18 cellular contexts compared by ENCODE assay signal in the genomic region with DNA sequence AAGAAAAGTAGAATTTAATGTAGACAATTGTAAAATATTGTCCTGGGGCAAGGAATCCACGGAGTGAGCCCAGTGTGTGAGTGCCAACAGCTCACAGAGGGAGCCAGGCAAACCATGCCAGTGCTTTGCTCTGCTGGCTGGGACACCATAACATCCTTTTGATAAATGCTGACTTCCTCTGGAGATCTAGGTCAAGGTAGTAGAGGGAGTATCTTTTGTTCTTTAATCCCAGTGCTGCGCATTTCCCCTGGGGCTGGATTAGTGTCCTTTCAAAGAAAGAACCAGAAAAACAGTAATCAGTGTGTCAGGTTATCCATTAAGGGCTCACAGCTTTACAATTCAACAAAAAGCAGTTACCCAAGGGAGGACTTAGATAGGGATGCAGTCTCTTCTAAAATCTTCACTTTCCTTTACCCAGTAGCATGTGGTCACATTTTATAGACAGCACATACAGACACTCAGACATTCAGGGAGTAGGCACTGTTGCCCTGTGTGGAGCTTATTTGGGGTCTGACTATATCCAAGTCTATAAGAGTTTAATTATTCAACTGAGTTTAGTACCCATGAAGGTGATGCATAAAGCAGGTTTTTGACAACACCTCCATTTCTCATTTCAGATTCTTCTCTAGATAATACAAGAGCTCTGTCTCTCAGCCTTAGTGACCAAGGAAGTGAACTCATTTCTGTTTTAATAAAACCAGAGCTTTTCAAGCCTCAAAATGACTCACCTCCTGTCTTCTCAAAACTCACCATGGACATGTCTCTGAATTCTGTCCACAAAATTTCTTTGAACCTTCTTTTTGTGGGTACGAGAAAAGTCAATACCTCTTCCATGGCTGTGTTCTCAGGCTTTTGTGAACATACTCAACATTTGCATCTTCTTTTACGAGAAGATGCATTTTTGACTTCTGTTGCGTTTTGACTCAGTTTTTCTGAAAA.
DNase-seq lines count a peak whose midpoint lies in the region; ATAC-seq, FAIRE-seq and TF ChIP-seq lines count a peak whose summit lies in the region.
"Had no signal": no experiment of that assay in that cellular context is flagged by ENCODE, and none has a peak within 500 bp of the region (broad histone marks: within the 10 kb centered on the region; RNA-seq: fewer than 3 reads in every experiment).

No MANE protein-coding gene starts in this region.

- no peak overlapping the region for H3K9ac ChIP-seq in NT2/D1 (ENCODE audit: insufficient read length, low read depth)
- H3K9ac ChIP-seq: BLaER1 treated with 17β-estradiol and CSF1 and Interleukin-3, amounts not matched to agents 10 nM and 100 nM had no signal

- no peaks in the 10 kb centered on the region for H3K27me3 Mint-ChIP-seq in GM23338 (ENCODE audit: insufficient read depth, low read depth, poor library complexity)
- H3K27me3 Mint-ChIP-seq: activated T-helper 17 cell treated with anti-CD3 and anti-CD28 coated beads, Interleukin-2, amount 50 U/mL, for 72 hours had no signal

- H2AFZ ChIP-seq in GM23338, result no peak overlapping the region
- H2AFZ ChIP-seq: hepatocyte, PC-9 had no signal

- no peaks in the 10 kb centered on the region for H3K36me3 Mint-ChIP-seq in GM23338 (ENCODE audit: low read depth)

- H3K36me3 ChIP-seq in GM23338 (ENCODE audit: insufficient read depth), result no peaks in the 10 kb centered on the region
- H3K36me3 ChIP-seq in NT2/D1 (ENCODE audit: insufficient read depth, insufficient read length, low read length), result no peaks in the 10 kb centered on the region
- H3K36me3 ChIP-seq: BLaER1 treated with 17β-estradiol and CSF1 and Interleukin-3, amounts not matched to agents 10 nM and 100 nM; colonic mucosa had no signal

- FAIRE-seq in GM12891 (lab: Jason Lieb, UNC), result no peak

- no peak overlapping the region for H3K4me3 Mint-ChIP-seq in GM23338
- H3K4me3 Mint-ChIP-seq: activated T-helper 17 cell treated with anti-CD3 and anti-CD28 coated beads, Interleukin-2, amount 50 U/mL, for 72 hours had no signal

- ATAC-seq in GM23338 (peak; percentile 45), HG03354 (IDR thresholded peaks at IDR 0.05; ENCODE audit: poor library complexity, severe bottlenecking, unreplicated experiment) (no peak)
- ATAC-seq: activated T-helper 17 cell treated with anti-CD3 and anti-CD28 coated beads, Interleukin-2, amount 50 U/mL, for 72 hours; stimulated activated naive CD8-positive, alpha-beta T cell treated with anti-CD3 and anti-CD28 coated beads, Interleukin-15, Interleukin-2, amounts not matched to agents 100 U/mL and 50 U/mL, for 24 hours had no signal

- no peak overlapping the region for H3K4me2 ChIP-seq in GM23338
- H3K4me2 ChIP-seq: hepatocyte, PC-9 had no signal

- H3K27me3 ChIP-seq in GM23338 (ENCODE audit: insufficient read depth) (no peaks in the 10 kb centered on the region), NT2/D1 (ENCODE audit: insufficient read depth, insufficient read length) (peaks cover 5% of the 10 kb centered on the region)
- H3K27me3 ChIP-seq: BLaER1 treated with 17β-estradiol and CSF1 and Interleukin-3, amounts not matched to agents 10 nM and 100 nM; colonic mucosa; hepatocyte had no signal

- H3K9me3 ChIP-seq in NT2/D1 (ENCODE audit: insufficient read depth, low read length), result 0 out of 2 replicates have a peak, but pooled peaks cover 4% of the 10 kb centered on the region
- H3K9me3 ChIP-seq: colonic mucosa had no signal

- no peaks in the 10 kb centered on the region; the same call in 2 of the 3 replicates for H3K9me3 Mint-ChIP-seq in GM23338

- no peak overlapping the region for H3K27ac Mint-ChIP-seq in GM23338
- H3K27ac Mint-ChIP-seq: activated T-helper 17 cell treated with anti-CD3 and anti-CD28 coated beads, Interleukin-2, amount 50 U/mL, for 72 hours had no signal

- H3K9me2 ChIP-seq in GM23338 (ENCODE audit: insufficient read depth), result peaks cover 12% of the 10 kb centered on the region; the same call in 1 of the 2 replicates

- no peak for TF ChIP-seq CTCF in GM23338 (conservative IDR thresholded peaks at IDR 0.05; ENCODE audit: low read depth in 2 of 2)

- no peaks in the 10 kb centered on the region for H4K20me1 ChIP-seq in GM23338 (replicated peaks; ENCODE audit: insufficient read depth)
- H4K20me1 ChIP-seq: BLaER1 treated with 17β-estradiol and CSF1 and Interleukin-3, amounts not matched to agents 10 nM and 100 nM had no signal

- H3K79me2 ChIP-seq in GM23338 (replicated peaks; ENCODE audit: insufficient read depth), result no peaks in the 10 kb centered on the region
- H3K79me2 ChIP-seq: hepatocyte had no signal

- H3K4me1 Mint-ChIP-seq in GM23338, result no peaks in the 10 kb centered on the region
- H3K4me1 Mint-ChIP-seq: activated T-helper 17 cell treated with anti-CD3 and anti-CD28 coated beads, Interleukin-2, amount 50 U/mL, for 72 hours had no signal

- H3K4me1 ChIP-seq in GM23338 (ENCODE audit: insufficient read depth) (no peaks in the 10 kb centered on the region), NT2/D1 (ENCODE audit: insufficient read depth, insufficient read length) (peaks cover 8% of the 10 kb centered on the region)
- H3K4me1 ChIP-seq: colonic mucosa had no signal

- no peaks in the 10 kb centered on the region for H3F3A ChIP-seq in GM23338 (replicated peaks; ENCODE audit: low read depth)

- TF ChIP-seq POLR2A in GM12891 (IDR thresholded peaks at IDR 0.05; ENCODE audit: low read depth, low read length), result no peak

- intact Hi-C loops in posterior vena cava (cut with DNase I), result no loop called here

- H3K27ac ChIP-seq in GM23338 (ENCODE audit: low read depth), result no peak overlapping the region
- H3K27ac ChIP-seq: BLaER1 treated with 17β-estradiol and CSF1 and Interleukin-3, amounts not matched to agents 10 nM and 100 nM; colonic mucosa; hepatocyte; PC-9; VCaP had no signal

- DNase-seq in GM12891 (ENCODE audit: insufficient read length, low spot score) (no peak), GM23338 (ENCODE audit: low spot score) (no peak), NT2/D1 (ENCODE audit: low read depth, low spot score) (peak; percentile 72), kidney tubule cell (ENCODE audit: low spot score) (peak; percentile 37), posterior vena cava (ENCODE audit: low spot score) (no peak)
- DNase-seq in effector CD4-positive, alpha-beta T cell, result no peak
- DNase-seq: activated CD8-positive, alpha-beta memory T cell treated with anti-CD3 and anti-CD28 coated beads for 24 hours; colonic mucosa; PC-9; posterior cingulate gyrus; stimulated activated CD4-positive, alpha-beta T cell treated with anti-CD3 and anti-CD28 coated beads, Interleukin-12 subunit alpha, Interleukin-12 subunit beta, amount 100 ng/mL, for 4 hours; stimulated activated naive CD8-positive, alpha-beta T cell treated with anti-CD3 and anti-CD28 coated beads, Interleukin-15, Interleukin-2, amounts not matched to agents 100 U/mL and 50 U/mL, for 24 hours; SW 1271 had no signal

- no peak overlapping the region for H3K4me3 ChIP-seq in GM23338
- no peak overlapping the region for H3K4me3 ChIP-seq in NT2/D1 (ENCODE audit: insufficient read length, low read depth)
- H3K4me3 ChIP-seq: BLaER1 treated with 17β-estradiol and CSF1 and Interleukin-3, amounts not matched to agents 10 nM and 100 nM; colonic mucosa; hepatocyte; PC-9 had no signal

TF ChIP-seq in GM12891, 5 proteins besides CTCF, POLR2A, EP300 and RAD21:
- TF ChIP-seq TAF1 (IDR thresholded peaks at IDR 0.05; ENCODE audit: low read depth, low read length) (no peak), SPI1 (IDR thresholded peaks at IDR 0.05; ENCODE audit: low read depth, low read length) (0 out of 2 replicates have a peak, but pooled peaks have one; percentile 6)

TF ChIP-seq in GM23338, 12 proteins besides CTCF, POLR2A, EP300 and RAD21 (continues in another document):
- TF ChIP-seq CREB1 (CRISPR knock-in tag; IDR thresholded peaks at IDR 0.05; ENCODE audit: low read depth), result no peak

Comparison
In these comparisons a context has a peak if more than half of its experiments do, and no peak if none do; other contexts are left out.
1. DNase-seq: peak in NT2/D1 (single experiment) and kidney tubule cell (single experiment); none in GM12891 (single experiment), GM23338 (single experiment), effector CD4-positive, alpha-beta T cell (single experiment) and posterior vena cava (single experiment).